ENCODE assay signal across 1 cellular context in the genomic region with DNA sequence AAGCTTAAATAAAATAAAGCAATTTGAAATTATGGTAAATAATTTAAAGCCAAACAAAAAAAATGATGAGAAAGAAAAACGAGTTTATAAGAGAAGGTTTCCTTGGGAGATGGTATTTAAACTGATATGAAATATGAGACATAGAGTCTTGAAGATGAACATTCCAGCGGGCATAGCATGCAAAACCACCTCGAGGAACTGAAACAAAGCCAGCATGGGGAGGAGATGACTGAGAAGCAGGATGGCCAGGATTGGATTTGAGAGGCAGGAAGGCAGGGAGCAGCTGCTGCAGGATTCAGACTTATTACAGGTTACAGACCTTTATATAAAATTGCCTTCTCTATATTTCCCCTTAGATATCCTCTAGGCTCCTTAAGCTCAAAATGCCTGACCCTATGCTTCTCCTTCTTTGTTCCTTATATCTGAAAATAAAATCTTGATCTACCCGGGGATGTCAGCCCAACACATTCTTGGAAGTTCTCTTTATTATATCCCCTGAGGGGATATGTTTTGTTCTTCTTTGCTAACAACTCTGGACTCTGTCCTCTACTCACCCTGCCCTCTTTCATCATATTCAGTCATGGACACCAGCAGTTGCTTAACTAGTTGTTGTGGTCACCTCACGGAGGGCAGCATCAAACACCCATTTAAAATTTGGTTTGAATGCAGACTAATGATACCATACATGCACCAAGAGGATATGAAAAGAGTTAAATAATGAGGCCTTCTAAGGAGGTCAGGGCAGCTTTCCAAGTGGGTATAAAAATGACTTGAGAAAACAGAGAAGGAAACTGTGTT.
TF ChIP-seq lines count a peak whose summit lies in the region.

No MANE protein-coding gene starts in this region.

TF ChIP-seq in SK-N-SH, 30 proteins besides CTCF, POLR2A, EP300 and RAD21 (continued from another document):
- TF ChIP-seq, protein P1, sequence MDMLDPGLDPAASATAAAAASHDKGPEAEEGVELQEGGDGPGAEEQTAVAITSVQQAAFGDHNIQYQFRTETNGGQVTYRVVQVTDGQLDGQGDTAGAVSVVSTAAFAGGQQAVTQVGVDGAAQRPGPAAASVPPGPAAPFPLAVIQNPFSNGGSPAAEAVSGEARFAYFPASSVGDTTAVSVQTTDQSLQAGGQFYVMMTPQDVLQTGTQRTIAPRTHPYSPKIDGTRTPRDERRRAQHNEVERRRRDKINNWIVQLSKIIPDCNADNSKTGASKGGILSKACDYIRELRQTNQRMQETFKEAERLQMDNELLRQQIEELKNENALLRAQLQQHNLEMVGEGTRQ (IDR thresholded peaks at IDR 0.05; ENCODE audit: borderline replicate concordance, low read depth, low read length), result no peak
- TF ChIP-seq RXRA (IDR thresholded peaks at IDR 0.05; ENCODE audit: borderline replicate concordance, low read depth) (no peak), RFX5 (IDR thresholded peaks at IDR 0.05; ENCODE audit: low read length) (no peak), MXI1 (IDR thresholded peaks at IDR 0.05; ENCODE audit: low read depth, low read length) (no peak), POLR2AphosphoS5 (IDR thresholded peaks at IDR 0.05; ENCODE audit: low read depth, low read length) (no peak), TAF1 (IDR thresholded peaks at IDR 0.05; ENCODE audit: borderline replicate concordance, low read depth, low read length) (no peak), ELF1 (IDR thresholded peaks at IDR 0.05) (no peak), CHD2 (IDR thresholded peaks at IDR 0.05; ENCODE audit: low read length, partially characterized antibody) (no peak), TCF12 (IDR thresholded peaks at IDR 0.05) (peak; percentile 32), FOXM1 (IDR thresholded peaks at IDR 0.05; ENCODE audit: low read depth) (no peak), NRF1 (IDR thresholded peaks at IDR 0.05; ENCODE audit: low read depth, low read length) (no peak), RCOR1 (IDR thresholded peaks at IDR 0.05; ENCODE audit: low read length) (no peak), FOXJ3 (CRISPR knock-in tag; IDR thresholded peaks at IDR 0.05) (no peak), NFIC (IDR thresholded peaks at IDR 0.05; ENCODE audit: borderline replicate concordance) (peak; percentile 36; the same call in 1 of the 2 replicates), SMC3 (IDR thresholded peaks at IDR 0.05; ENCODE audit: low read depth, low read length) (no peak), SIN3A (IDR thresholded peaks at IDR 0.05; ENCODE audit: borderline replicate concordance, low read depth, low read length) (no peak), JUND (IDR thresholded peaks at IDR 0.05) (no peak), GATA2 (CRISPR knock-in tag; IDR thresholded peaks at IDR 0.05) (no peak), EZH2phosphoT487 (IDR thresholded peaks at IDR 0.05; ENCODE audit: borderline replicate concordance, low read depth) (no peak), FOSL2 (IDR thresholded peaks at IDR 0.05; ENCODE audit: borderline replicate concordance, low read depth) (no peak), YY1 (IDR thresholded peaks at IDR 0.05; ENCODE audit: low read depth) (no peak), TEAD4 (IDR thresholded peaks at IDR 0.05; ENCODE audit: borderline replicate concordance, insufficient read depth) (0 out of 2 replicates have a peak, but pooled peaks have one; percentile 39), GABPA (IDR thresholded peaks at IDR 0.05; ENCODE audit: low read depth) (no peak)
- TF ChIP-seq, protein P2, sequence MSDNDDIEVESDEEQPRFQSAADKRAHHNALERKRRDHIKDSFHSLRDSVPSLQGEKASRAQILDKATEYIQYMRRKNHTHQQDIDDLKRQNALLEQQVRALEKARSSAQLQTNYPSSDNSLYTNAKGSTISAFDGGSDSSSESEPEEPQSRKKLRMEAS (IDR thresholded peaks at IDR 0.05; ENCODE audit: low read depth), result peak; percentile 67
- TF ChIP-seq, protein P3, sequence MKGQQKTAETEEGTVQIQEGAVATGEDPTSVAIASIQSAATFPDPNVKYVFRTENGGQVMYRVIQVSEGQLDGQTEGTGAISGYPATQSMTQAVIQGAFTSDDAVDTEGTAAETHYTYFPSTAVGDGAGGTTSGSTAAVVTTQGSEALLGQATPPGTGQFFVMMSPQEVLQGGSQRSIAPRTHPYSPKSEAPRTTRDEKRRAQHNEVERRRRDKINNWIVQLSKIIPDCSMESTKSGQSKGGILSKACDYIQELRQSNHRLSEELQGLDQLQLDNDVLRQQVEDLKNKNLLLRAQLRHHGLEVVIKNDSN (IDR thresholded peaks at IDR 0.05; ENCODE audit: borderline replicate concordance, low read depth), result no peak
- TF ChIP-seq, protein P4, sequence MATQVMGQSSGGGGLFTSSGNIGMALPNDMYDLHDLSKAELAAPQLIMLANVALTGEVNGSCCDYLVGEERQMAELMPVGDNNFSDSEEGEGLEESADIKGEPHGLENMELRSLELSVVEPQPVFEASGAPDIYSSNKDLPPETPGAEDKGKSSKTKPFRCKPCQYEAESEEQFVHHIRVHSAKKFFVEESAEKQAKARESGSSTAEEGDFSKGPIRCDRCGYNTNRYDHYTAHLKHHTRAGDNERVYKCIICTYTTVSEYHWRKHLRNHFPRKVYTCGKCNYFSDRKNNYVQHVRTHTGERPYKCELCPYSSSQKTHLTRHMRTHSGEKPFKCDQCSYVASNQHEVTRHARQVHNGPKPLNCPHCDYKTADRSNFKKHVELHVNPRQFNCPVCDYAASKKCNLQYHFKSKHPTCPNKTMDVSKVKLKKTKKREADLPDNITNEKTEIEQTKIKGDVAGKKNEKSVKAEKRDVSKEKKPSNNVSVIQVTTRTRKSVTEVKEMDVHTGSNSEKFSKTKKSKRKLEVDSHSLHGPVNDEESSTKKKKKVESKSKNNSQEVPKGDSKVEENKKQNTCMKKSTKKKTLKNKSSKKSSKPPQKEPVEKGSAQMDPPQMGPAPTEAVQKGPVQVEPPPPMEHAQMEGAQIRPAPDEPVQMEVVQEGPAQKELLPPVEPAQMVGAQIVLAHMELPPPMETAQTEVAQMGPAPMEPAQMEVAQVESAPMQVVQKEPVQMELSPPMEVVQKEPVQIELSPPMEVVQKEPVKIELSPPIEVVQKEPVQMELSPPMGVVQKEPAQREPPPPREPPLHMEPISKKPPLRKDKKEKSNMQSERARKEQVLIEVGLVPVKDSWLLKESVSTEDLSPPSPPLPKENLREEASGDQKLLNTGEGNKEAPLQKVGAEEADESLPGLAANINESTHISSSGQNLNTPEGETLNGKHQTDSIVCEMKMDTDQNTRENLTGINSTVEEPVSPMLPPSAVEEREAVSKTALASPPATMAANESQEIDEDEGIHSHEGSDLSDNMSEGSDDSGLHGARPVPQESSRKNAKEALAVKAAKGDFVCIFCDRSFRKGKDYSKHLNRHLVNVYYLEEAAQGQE (IDR thresholded peaks at IDR 0.05; ENCODE audit: low read depth, low read length), result no peak
- TF ChIP-seq, protein P5, sequence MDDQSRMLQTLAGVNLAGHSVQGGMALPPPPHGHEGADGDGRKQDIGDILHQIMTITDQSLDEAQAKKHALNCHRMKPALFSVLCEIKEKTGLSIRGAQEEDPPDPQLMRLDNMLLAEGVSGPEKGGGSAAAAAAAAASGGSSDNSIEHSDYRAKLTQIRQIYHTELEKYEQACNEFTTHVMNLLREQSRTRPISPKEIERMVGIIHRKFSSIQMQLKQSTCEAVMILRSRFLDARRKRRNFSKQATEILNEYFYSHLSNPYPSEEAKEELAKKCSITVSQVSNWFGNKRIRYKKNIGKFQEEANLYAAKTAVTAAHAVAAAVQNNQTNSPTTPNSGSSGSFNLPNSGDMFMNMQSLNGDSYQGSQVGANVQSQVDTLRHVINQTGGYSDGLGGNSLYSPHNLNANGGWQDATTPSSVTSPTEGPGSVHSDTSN (IDR thresholded peaks at IDR 0.05), result no peak
- TF ChIP-seq, protein P6, sequence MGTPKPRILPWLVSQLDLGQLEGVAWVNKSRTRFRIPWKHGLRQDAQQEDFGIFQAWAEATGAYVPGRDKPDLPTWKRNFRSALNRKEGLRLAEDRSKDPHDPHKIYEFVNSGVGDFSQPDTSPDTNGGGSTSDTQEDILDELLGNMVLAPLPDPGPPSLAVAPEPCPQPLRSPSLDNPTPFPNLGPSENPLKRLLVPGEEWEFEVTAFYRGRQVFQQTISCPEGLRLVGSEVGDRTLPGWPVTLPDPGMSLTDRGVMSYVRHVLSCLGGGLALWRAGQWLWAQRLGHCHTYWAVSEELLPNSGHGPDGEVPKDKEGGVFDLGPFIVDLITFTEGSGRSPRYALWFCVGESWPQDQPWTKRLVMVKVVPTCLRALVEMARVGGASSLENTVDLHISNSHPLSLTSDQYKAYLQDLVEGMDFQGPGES (IDR thresholded peaks at IDR 0.05; ENCODE audit: low read depth, low read length), result no peak
- TF ChIP-seq, protein P7, sequence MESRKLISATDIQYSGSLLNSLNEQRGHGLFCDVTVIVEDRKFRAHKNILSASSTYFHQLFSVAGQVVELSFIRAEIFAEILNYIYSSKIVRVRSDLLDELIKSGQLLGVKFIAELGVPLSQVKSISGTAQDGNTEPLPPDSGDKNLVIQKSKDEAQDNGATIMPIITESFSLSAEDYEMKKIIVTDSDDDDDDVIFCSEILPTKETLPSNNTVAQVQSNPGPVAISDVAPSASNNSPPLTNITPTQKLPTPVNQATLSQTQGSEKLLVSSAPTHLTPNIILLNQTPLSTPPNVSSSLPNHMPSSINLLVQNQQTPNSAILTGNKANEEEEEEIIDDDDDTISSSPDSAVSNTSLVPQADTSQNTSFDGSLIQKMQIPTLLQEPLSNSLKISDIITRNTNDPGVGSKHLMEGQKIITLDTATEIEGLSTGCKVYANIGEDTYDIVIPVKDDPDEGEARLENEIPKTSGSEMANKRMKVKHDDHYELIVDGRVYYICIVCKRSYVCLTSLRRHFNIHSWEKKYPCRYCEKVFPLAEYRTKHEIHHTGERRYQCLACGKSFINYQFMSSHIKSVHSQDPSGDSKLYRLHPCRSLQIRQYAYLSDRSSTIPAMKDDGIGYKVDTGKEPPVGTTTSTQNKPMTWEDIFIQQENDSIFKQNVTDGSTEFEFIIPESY (IDR thresholded peaks at IDR 0.05; ENCODE audit: borderline replicate concordance, low read depth), result no peak
